8 cellular contexts compared by ENCODE assay signal in genomic region chr17:30433514-30433913, GRCh38. TPM values are rescaled to one million over a fixed set of nuclear protein-coding genes. Genes with fewer than 3 reads are reported as not detected.
DNase-seq lines count a peak whose midpoint lies in the region; ATAC-seq and TF ChIP-seq lines count a peak whose summit lies in the region.

No MANE protein-coding gene starts in this region.

- in situ Hi-C loops in astrocyte of the cerebellum (cut with HindIII; ENCODE audit: low sequenced_read_pairs) (no loop called here), GM13976 (cut with MboI; ENCODE audit: low sequenced_read_pairs, unreplicated experiment) (no loop called here)

- H3K4me3 ChIP-seq in astrocyte of the cerebellum (ENCODE audit: low read depth, low read length), result no peak overlapping the region

- TF ChIP-seq CTCF in astrocyte of the cerebellum (IDR thresholded peaks at IDR 0.05; ENCODE audit: low read depth, low read length, missing control alignments) (no peak), GM13976 (IDR thresholded peaks at IDR 0.05; ENCODE audit: borderline replicate concordance, control extremely low read depth, extremely low read depth, insufficient read depth, missing control alignments) (no peak)

- no peak for ATAC-seq in HG02870 (IDR thresholded peaks at IDR 0.05; ENCODE audit: unreplicated experiment)

- DNase-seq in DMS153 treated with DMSO at 0.1 percent for 48 hours (lab: John Stamatoyannopoulos, UW; ENCODE audit: unreplicated experiment), result peak; percentile 96
- DNase-seq in NCI-H1105 (lab: John Stamatoyannopoulos, UW), result peak; percentile 21
- DNase-seq in astrocyte of the cerebellum (ENCODE audit: low read depth), result peak; percentile 86
- peak; percentile 66 for DNase-seq in myocyte (ENCODE audit: low read depth)
- DNase-seq in stimulated activated CD8-positive, alpha-beta memory T cell treated with anti-CD3 and anti-CD28 coated beads, Interleukin-4, amount 100 ng/mL, for 48 hours, result no peak
- DNase-seq in GM13976 (ENCODE audit: low spot score), result no peak
- DNase-seq in SK-N-DZ (ENCODE audit: low spot score), result no peak

RNA-seq across cellular contexts. Expression of gene GOSR1, which starts 43.7 kb away (rescaled TPM):
- total RNA-seq in myocyte, result 16.6 and 20.5 TPM in 2 replicates
- polyA plus RNA-seq in myocyte (2012), result 27.4 TPM
- 17.9 and 20.4 TPM in 2 replicates for polyA plus RNA-seq in SK-N-DZ (2014; cell fraction: cytosol; rRNA removed)
- 9.4 and 14.7 TPM in 2 replicates for polyA plus RNA-seq in SK-N-DZ (2014; cell fraction: nucleus; rRNA removed)

RNA-seq across cellular contexts. Expression of gene CPD, which starts 54.8 kb away (rescaled TPM):
- 30.8 and 37.7 TPM in 2 replicates for total RNA-seq in myocyte
- 16.4 TPM for polyA plus RNA-seq in myocyte (2012)
- polyA plus RNA-seq in SK-N-DZ (2014; cell fraction: cytosol; rRNA removed), result 16.9 and 19.7 TPM in 2 replicates
- 10.7 and 11.1 TPM in 2 replicates for polyA plus RNA-seq in SK-N-DZ (2014; cell fraction: nucleus; rRNA removed)

Comparison
In these comparisons a context has a peak if more than half of its experiments do, and no peak if none do; other contexts are left out.
1. DNase-seq: peak in DMS153 treated with DMSO at 0.1 percent for 48 hours (single experiment), NCI-H1105 (single experiment), astrocyte of the cerebellum (single experiment) and myocyte (single experiment); none in stimulated activated CD8-positive, alpha-beta memory T cell treated with anti-CD3 and anti-CD28 coated beads, Interleukin-4, amount 100 ng/mL, for 48 hours (single experiment), GM13976 (single experiment) and SK-N-DZ (single experiment).